In the genomic region with DNA sequence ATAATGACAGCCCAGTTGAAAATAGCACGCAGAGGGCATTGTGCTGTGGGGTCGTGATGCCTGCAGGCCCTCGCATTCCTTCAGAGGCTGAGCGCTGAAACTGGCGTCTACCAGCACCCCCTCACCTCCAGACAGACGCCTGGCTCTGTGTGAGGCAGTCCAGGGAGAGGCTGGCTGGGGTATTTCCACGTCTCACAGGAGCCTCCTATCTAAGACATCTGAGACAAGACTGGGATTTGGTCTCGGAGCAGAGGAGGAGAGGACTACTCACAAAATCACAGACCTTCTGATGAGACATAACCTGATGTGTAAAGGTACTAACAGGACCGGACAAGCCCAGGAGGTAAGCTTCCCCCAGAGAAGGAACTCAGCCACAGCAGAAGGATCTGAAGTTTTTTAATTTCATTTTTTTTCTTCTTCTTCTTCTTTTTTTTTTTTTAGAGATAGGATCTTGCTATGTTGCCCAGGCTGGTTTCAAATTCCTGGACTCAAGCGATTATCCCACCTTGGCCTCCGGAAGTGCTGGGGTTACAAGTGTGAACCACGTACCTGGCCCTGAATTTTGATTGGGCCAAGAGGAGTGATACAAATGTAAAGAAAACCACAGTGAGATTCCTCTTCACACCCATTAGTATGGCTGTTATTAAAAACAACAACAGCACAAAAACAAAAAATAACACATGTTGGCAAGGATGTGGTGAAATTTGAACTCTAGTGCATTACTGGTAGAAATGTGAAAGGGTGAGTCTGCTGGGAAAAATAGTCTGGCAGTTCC, we compare ENCODE assay signal across 17 cellular contexts.
A peak's percentile ranks its signal among the peaks of the same experiment; 100 is the strongest.
DNase-seq lines count a peak whose midpoint lies in the region; ATAC-seq, FAIRE-seq and TF ChIP-seq lines count a peak whose summit lies in the region.
"Had no signal": no experiment of that assay in that cellular context is flagged by ENCODE, and none has a peak within 500 bp of the region (broad histone marks: within the 10 kb centered on the region; RNA-seq: fewer than 3 reads in every experiment).

No MANE protein-coding gene starts in this region.

- H3K4me1 ChIP-seq in K562 (replicated peaks in 1 of 2; ENCODE audit: control insufficient read depth in 2 of 2, insufficient read depth in 2 of 2, low read length in 2 of 2): no peaks in the 10 kb centered on the region
- peaks cover 10% of the 10 kb centered on the region for H3K4me1 ChIP-seq in foreskin keratinocyte
- no peaks in the 10 kb centered on the region for H3K4me1 ChIP-seq in osteoblast (ENCODE audit: insufficient read depth, low read length)
- no peaks in the 10 kb centered on the region for H3K4me1 ChIP-seq in HepG2 (ENCODE audit: insufficient read depth, low read length)
- H3K4me1 ChIP-seq: BE2C had no signal

- no peak overlapping the region for H3K4me2 ChIP-seq in K562 (ENCODE audit: insufficient read depth, low read length)
- H3K4me2 ChIP-seq in osteoblast (ENCODE audit: insufficient read depth, low read length): no peak overlapping the region
- H3K4me2 ChIP-seq in HepG2 (ENCODE audit: low read depth, low read length): no peak overlapping the region
- H3K4me2 ChIP-seq: GM23338 had no signal

- in situ Hi-C loops in K562 (cut with MboI) (no loop called here), HepG2 (cut with HindIII; ENCODE audit: extremely low pct_ligation_motif_present, low pct_unique_long_range_greater_than_20kb) (loop anchor here (25.0 kb wide), 1 partner anchor 1152 kb away; no protein-coding TSS in a partner anchor)

- CTCF ChIA-PET in K562 (lab: Yijun Ruan, JAX; ENCODE audit: low intra/inter-chr PET ratio): interaction anchor here (0.6 kb wide), 1 partner anchor 1357 kb away, joined by 3 read pairs; no protein-coding TSS in a partner anchor
- CTCF ChIA-PET in HepG2 (lab: Yijun Ruan, JAX; ENCODE audit: low intra/inter-chr PET ratio, low total read pairs): no interaction called here

- ATAC-seq in K562 (no peak), foreskin keratinocyte (peak; percentile 93), HepG2 (no peak)
- ATAC-seq: GM23338 had no signal

- H4K20me1 ChIP-seq in K562 (replicated peaks; ENCODE audit: control insufficient read depth, insufficient read depth, low read length): no peaks in the 10 kb centered on the region; the same call in 1 of the 2 replicates
- no peaks in the 10 kb centered on the region for H4K20me1 ChIP-seq in osteoblast (ENCODE audit: insufficient read depth, low read length)
- H4K20me1 ChIP-seq in HepG2 (ENCODE audit: insufficient read depth, low read length): no peaks in the 10 kb centered on the region

- H3K9me1 ChIP-seq in K562 (ENCODE audit: control insufficient read depth, insufficient read depth, low read length): no peaks in the 10 kb centered on the region

- DNase-seq in ELF-1 (ENCODE audit: low read depth, low spot score) (peak; percentile 80), K562 (ENCODE audit: extremely low read depth in 1 of 4, low spot score in 3 of 4) (no peak), foreskin keratinocyte (peak; percentile 74 to 85), osteoblast (ENCODE audit: insufficient read length, low spot score, missing footprints) (peak; percentile 10), midbrain (lab: John Stamatoyannopoulos, UW) (no peak), HepG2 (ENCODE audit: low spot score) (no peak)
- no peak for DNase-seq in stimulated activated CD4-positive, alpha-beta T cell treated with anti-CD3 and anti-CD28 coated beads, Interleukin-15, amount 100 ng/mL, for 24 hours
- DNase-seq: BE2C; CD4-positive, alpha-beta memory T cell; DMS79; H9; KBM-7 had no signal

- H2AFZ ChIP-seq in K562 (ENCODE audit: low read depth, low read length) (no peak overlapping the region), osteoblast (ENCODE audit: low read length) (no peak overlapping the region), HepG2 (ENCODE audit: low read length) (no peak overlapping the region)
- H2AFZ ChIP-seq: GM23338 had no signal

- H3K27me3 ChIP-seq in K562 (ENCODE audit: control insufficient read depth in 2 of 2, insufficient read depth in 2 of 2, low read length in 2 of 2): peaks cover 3 to 20% of the 10 kb centered on the region in 2 experiments; a peak in 3 of 5 replicates
- H3K27me3 ChIP-seq in foreskin keratinocyte: no peaks in the 10 kb centered on the region
- H3K27me3 ChIP-seq in osteoblast (ENCODE audit: insufficient read depth, low read length): peaks cover 5% of the 10 kb centered on the region
- no peaks in the 10 kb centered on the region; a peak in 1 of 5 replicates for H3K27me3 ChIP-seq in HepG2 (ENCODE audit: control insufficient read depth in 1 of 2, insufficient read depth in 2 of 2, low read length in 2 of 2)
- H3K27me3 ChIP-seq: BE2C had no signal

- H3K27ac ChIP-seq in K562 (ENCODE audit: extremely low read depth, low read depth, low read length) (no peak overlapping the region), foreskin keratinocyte (peak overlapping the region; percentile 37), osteoblast (ENCODE audit: low read depth, low read length) (no peak overlapping the region), HepG2 (ENCODE audit: extremely low read length, insufficient read depth, low read length) (no peak overlapping the region)
- H3K27ac ChIP-seq: C4-2B had no signal

- peak; percentile 54 for FAIRE-seq in K562 (lab: Jason Lieb, UNC)
- FAIRE-seq in HepG2 (lab: Jason Lieb, UNC): no peak
- FAIRE-seq: G401.6, GM12891, HTR-8/SVneo had no signal

- no TSS peak for BruUV-seq in K562 (replicated peaks; lab: Mats Ljungman, UMichigan)
- no TSS peak for BruUV-seq in HepG2 (replicated peaks; lab: Mats Ljungman, UMichigan)

- no peak overlapping the region for H3K4me3 ChIP-seq in K562
- no peak overlapping the region for H3K4me3 ChIP-seq in osteoblast (ENCODE audit: insufficient read depth, low read length)
- no peak overlapping the region for H3K4me3 ChIP-seq in HepG2 (replicated peaks in 1 of 3; ENCODE audit: insufficient read depth in 1 of 3, low read depth in 2 of 3, low read length in 3 of 3)
- H3K4me3 ChIP-seq: GM23338 had no signal

- no peak for TF ChIP-seq CTCF in K562 (IDR thresholded peaks at IDR 0.05 in 2 of 3, conservative IDR thresholded peaks at IDR 0.05 in 1 of 3; ENCODE audit: insufficient read depth in 2 of 3, low read depth in 1 of 3, low read length in 3 of 3)
- TF ChIP-seq CTCF in foreskin keratinocyte (conservative IDR thresholded peaks at IDR 0.05): no peak
- TF ChIP-seq CTCF in osteoblast (IDR thresholded peaks at IDR 0.05; ENCODE audit: extremely low read depth, low read depth, low read length): no peak
- TF ChIP-seq CTCF in HepG2 (CRISPR knock-in tag; IDR thresholded peaks at IDR 0.05): no peak

- intact Hi-C loops in K562 (cut with micrococcal nuclease): no loop called here
- intact Hi-C loops in HepG2 (cut with micrococcal nuclease; ENCODE audit: unreplicated experiment): no loop called here

- WGBS in K562 (ENCODE audit: insufficient coverage, low coverage, missing lambda C conversion rate): 3% methylated on average over 12 of the region's 12 CpGs
- WGBS in HepG2 (ENCODE audit: low lambda C conversion rate): 26% methylated on average over 6 of the region's 12 CpGs

- H3K36me3 ChIP-seq in K562 (ENCODE audit: control insufficient read depth, insufficient read depth, low read length) (no peaks in the 10 kb centered on the region), osteoblast (ENCODE audit: insufficient read depth, low read length) (no peaks in the 10 kb centered on the region), HepG2 (replicated peaks in 1 of 2; ENCODE audit: control insufficient read depth in 1 of 2, insufficient read depth in 2 of 2, low read length in 2 of 2) (no peaks in the 10 kb centered on the region)
- H3K36me3 ChIP-seq: BE2C had no signal

- H3K79me2 ChIP-seq in K562 (ENCODE audit: control insufficient read depth, insufficient read depth, low read length) (no peaks in the 10 kb centered on the region), osteoblast (ENCODE audit: insufficient read depth, low read length) (no peaks in the 10 kb centered on the region), HepG2 (ENCODE audit: insufficient read depth, low read length) (no peaks in the 10 kb centered on the region)

- H3K9ac ChIP-seq in K562 (ENCODE audit: insufficient read depth in 1 of 2, low read depth in 2 of 2, low read length in 2 of 2) (no peak overlapping the region), HepG2 (ENCODE audit: insufficient read depth, low read depth, low read length) (no peak overlapping the region)

- POLR2A ChIA-PET in K562 (lab: Yijun Ruan, JAX) (interaction anchor here (0.6 kb wide), 1 partner anchor 14 kb away, joined by 5 read pairs; no protein-coding TSS in a partner anchor), HepG2 (lab: Yijun Ruan, JAX) (no interaction called here)

- no peak for TF ChIP-seq EP300 in K562 (IDR thresholded peaks at IDR 0.05; ENCODE audit: low read length)
- no peak for TF ChIP-seq EP300 in HepG2 (IDR thresholded peaks at IDR 0.05; ENCODE audit: low read depth in 2 of 2, low read length in 2 of 2)
- no peak for TF ChIP-seq EP300 in HepG2 (CRISPR knock-in tag; IDR thresholded peaks at IDR 0.05; ENCODE audit: borderline replicate concordance)

- TF ChIP-seq RAD21 in K562 (CRISPR knock-in tag; conservative IDR thresholded peaks at IDR 0.05 in 1 of 2, IDR thresholded peaks at IDR 0.05 in 1 of 2): no peak
- no peak for TF ChIP-seq RAD21 in HepG2 (CRISPR knock-in tag; IDR thresholded peaks at IDR 0.05)

- TF ChIP-seq POLR2A in K562 (conservative IDR thresholded peaks at IDR 0.05) (no peak), HepG2 (IDR thresholded peaks at IDR 0.05; ENCODE audit: insufficient read depth in 1 of 2, low read depth in 2 of 2, low read length in 2 of 2) (no peak)

- H3K9me3 ChIP-seq in K562 (replicated peaks; ENCODE audit: control insufficient read depth, insufficient read depth, low read depth, low read length) (no peaks in the 10 kb centered on the region), osteoblast (ENCODE audit: low read depth, low read length) (no peaks in the 10 kb centered on the region), HepG2 (ENCODE audit: low read length) (no peaks in the 10 kb centered on the region)
- H3K9me3 ChIP-seq: BE2C had no signal

TF ChIP-seq in K562, 482 proteins besides CTCF, POLR2A, EP300 and RAD21 (continues in another document):
- no peak for TF ChIP-seq CBX8 (IDR thresholded peaks at IDR 0.05; ENCODE audit: borderline replicate concordance, extremely low read depth, low read depth, low read length, poor library complexity, severe bottlenecking)
- TF ChIP-seq ZNF780A (CRISPR knock-in tag; IDR thresholded peaks at IDR 0.05): no peak
- TF ChIP-seq CCAR2 (IDR thresholded peaks at IDR 0.05; ENCODE audit: low read depth, low read length): no peak
- no peak for TF ChIP-seq U2AF1 (optimal IDR thresholded peaks at IDR 0.05; ENCODE audit: low read depth, low read length)

TF ChIP-seq in HepG2, 621 proteins besides CTCF, POLR2A, EP300 and RAD21 (continues in another document):
- TF ChIP-seq XBP1 (CRISPR knock-in tag; IDR thresholded peaks at IDR 0.05): no peak
- no peak for TF ChIP-seq MED1 (CRISPR knock-in tag; IDR thresholded peaks at IDR 0.05)
- TF ChIP-seq ARNTL (CRISPR knock-in tag; IDR thresholded peaks at IDR 0.05): no peak
- TF ChIP-seq HCFC1 (IDR thresholded peaks at IDR 0.05; ENCODE audit: low read depth, low read length): no peak

Comparison
In these comparisons a context has a peak if more than half of its experiments do, and no peak if none do; other contexts are left out.
1. DNase-seq: peak in ELF-1 (single experiment), foreskin keratinocyte (2 of 2) and osteoblast (single experiment); none in K562 (0 of 4), stimulated activated CD4-positive, alpha-beta T cell treated with anti-CD3 and anti-CD28 coated beads, Interleukin-15, amount 100 ng/mL, for 24 hours (single experiment), midbrain (single experiment) and HepG2 (single experiment).